ENCODE assay signal across 21 cellular contexts in genomic region chr22:44933829-44934735, GRCh38.
"Had no signal": no experiment of that assay in that cellular context is flagged by ENCODE, and none has a peak within 500 bp of the region (broad histone marks: within the 10 kb centered on the region; RNA-seq: fewer than 3 reads in every experiment).

No MANE protein-coding gene starts in this region.

- DNase-seq: activated B cell treated with CpG ODN at 0.5 μM for 24 hours; activated CD4-positive, alpha-beta T cell treated with anti-CD3 and anti-CD28 coated beads for 48 hours; activated CD8-positive, alpha-beta memory T cell treated with anti-CD3 and anti-CD28 coated beads for 24 hours; activated CD8-positive, alpha-beta memory T cell treated with anti-CD3 and anti-CD28 coated beads, Interleukin-2, amount 50 U/mL, for 48 hours; activated effector memory CD4-positive, alpha-beta T cell treated with Interleukin-2 at 50 U/mL for 16 hours; activated naive CD4-positive, alpha-beta T cell treated with anti-CD3 and anti-CD28 coated beads, Interleukin-2, amount 10 ng/mL, durations not matched to agents 7 days and 5 days; activated naive CD8-positive, alpha-beta T cell treated with anti-CD3 and anti-CD28 coated beads, Interleukin-2, amount 50 U/mL, for 24 hours; activated T-cell treated with anti-CD3 and anti-CD28 coated beads, Interleukin-2, amount 50 U/mL, for 48 hours; caudate nucleus; endodermal cell; foreskin fibroblast; mesenchymal stem cell; nucleus accumbens; stimulated activated CD4-positive, alpha-beta T cell treated with anti-CD3 and anti-CD28 coated beads, Interleukin-1b, Interleukin-23, amount 100 ng/mL, for 48 hours; stimulated activated CD8-positive, alpha-beta memory T cell treated with anti-CD3 and anti-CD28 coated beads, Interleukin-4, amount 100 ng/mL, for 48 hours; stimulated activated naive CD4-positive, alpha-beta T cell; T-cell; thyroid gland had no signal

- H3K9me3 Mint-ChIP-seq: activated B cell treated with CpG ODN at 0.5 μM for 24 hours; activated naive CD4-positive, alpha-beta T cell treated with anti-CD3 and anti-CD28 coated beads, Interleukin-2, amount 10 ng/mL, durations not matched to agents 7 days and 5 days; activated naive CD8-positive, alpha-beta T cell treated with anti-CD3 and anti-CD28 coated beads, Interleukin-2, amount 50 U/mL, for 24 hours; brain; endodermal cell; naive thymus-derived CD8-positive, alpha-beta T cell; T-cell had no signal

- H3K4me3 Mint-ChIP-seq: activated B cell treated with CpG ODN at 0.5 μM for 24 hours; activated naive CD4-positive, alpha-beta T cell treated with anti-CD3 and anti-CD28 coated beads, Interleukin-2, amount 10 ng/mL, durations not matched to agents 7 days and 5 days; activated naive CD8-positive, alpha-beta T cell treated with anti-CD3 and anti-CD28 coated beads, Interleukin-2, amount 50 U/mL, for 24 hours; brain; endodermal cell; naive thymus-derived CD8-positive, alpha-beta T cell; T-cell had no signal

- H3K9me3 ChIP-seq: thyroid gland had no signal

- H3K27ac Mint-ChIP-seq: activated B cell treated with CpG ODN at 0.5 μM for 24 hours; activated naive CD8-positive, alpha-beta T cell treated with anti-CD3 and anti-CD28 coated beads, Interleukin-2, amount 50 U/mL, for 24 hours; endodermal cell; T-cell had no signal

- H3K27ac ChIP-seq: epithelial cell of prostate, thyroid gland had no signal

- H3K4me1 Mint-ChIP-seq: activated B cell treated with CpG ODN at 0.5 μM for 24 hours; activated naive CD4-positive, alpha-beta T cell treated with anti-CD3 and anti-CD28 coated beads, Interleukin-2, amount 10 ng/mL, durations not matched to agents 7 days and 5 days; activated naive CD8-positive, alpha-beta T cell treated with anti-CD3 and anti-CD28 coated beads, Interleukin-2, amount 50 U/mL, for 24 hours; endodermal cell; naive thymus-derived CD8-positive, alpha-beta T cell had no signal

- H3K27me3 ChIP-seq: thyroid gland had no signal

- H3K36me3 Mint-ChIP-seq: activated naive CD4-positive, alpha-beta T cell treated with anti-CD3 and anti-CD28 coated beads, Interleukin-2, amount 10 ng/mL, durations not matched to agents 7 days and 5 days; naive thymus-derived CD8-positive, alpha-beta T cell; T-cell had no signal

- ATAC-seq: activated naive CD8-positive, alpha-beta T cell treated with anti-CD3 and anti-CD28 coated beads, Interleukin-2, amount 50 U/mL, for 24 hours; naive thymus-derived CD8-positive, alpha-beta T cell; T-cell had no signal

- H3K27me3 Mint-ChIP-seq: activated B cell treated with CpG ODN at 0.5 μM for 24 hours; activated naive CD4-positive, alpha-beta T cell treated with anti-CD3 and anti-CD28 coated beads, Interleukin-2, amount 10 ng/mL, durations not matched to agents 7 days and 5 days; activated naive CD8-positive, alpha-beta T cell treated with anti-CD3 and anti-CD28 coated beads, Interleukin-2, amount 50 U/mL, for 24 hours; brain; T-cell had no signal
